9 cellular contexts compared by ENCODE assay signal in genomic region chr14:74979442-74980397, GRCh38. TPM values are rescaled to one million over a fixed set of nuclear protein-coding genes. Genes with fewer than 3 reads are reported as not detected.
A peak's percentile ranks its signal among the peaks of the same experiment; 100 is the strongest.
DNase-seq lines count a peak whose midpoint lies in the region; ATAC-seq and TF ChIP-seq lines count a peak whose summit lies in the region.
"Had no signal": no experiment of that assay in that cellular context is flagged by ENCODE, and none has a peak within 500 bp of the region (broad histone marks: within the 10 kb centered on the region; RNA-seq: fewer than 3 reads in every experiment).

No MANE protein-coding gene starts in this region.

- H3K79me2 ChIP-seq in H9 (ENCODE audit: insufficient read depth, low read length) (no peaks in the 10 kb centered on the region), PC-3 (ENCODE audit: low read length) (no peaks in the 10 kb centered on the region)

- peaks cover 26 to 43% of the 10 kb centered on the region in 2 experiments for H3K4me1 Mint-ChIP-seq in H9
- peaks cover 2% of the 10 kb centered on the region for H3K4me1 Mint-ChIP-seq in activated CD8-positive, alpha-beta memory T cell treated with anti-CD3 and anti-CD28 coated beads, Interleukin-2, amount 10 ng/mL, durations not matched to agents 7 days and 5 days

- H3K4me3 Mint-ChIP-seq in H9 = no peak overlapping the region
- no peak overlapping the region for H3K4me3 Mint-ChIP-seq in activated CD8-positive, alpha-beta memory T cell treated with anti-CD3 and anti-CD28 coated beads, Interleukin-2, amount 10 ng/mL, durations not matched to agents 7 days and 5 days
- H3K4me3 Mint-ChIP-seq: activated CD4-positive, alpha-beta T cell treated with anti-CD3 and anti-CD28 coated beads, Interleukin-2, amount 10 ng/mL, durations not matched to agents 24 days and 14 days had no signal

- no peaks in the 10 kb centered on the region for H3K9me3 Mint-ChIP-seq in H9
- no peaks in the 10 kb centered on the region for H3K9me3 Mint-ChIP-seq in activated CD8-positive, alpha-beta memory T cell treated with anti-CD3 and anti-CD28 coated beads, Interleukin-2, amount 10 ng/mL, durations not matched to agents 7 days and 5 days (ENCODE audit: low read depth)
- H3K9me3 Mint-ChIP-seq: activated CD4-positive, alpha-beta T cell treated with anti-CD3 and anti-CD28 coated beads, Interleukin-2, amount 10 ng/mL, durations not matched to agents 24 days and 14 days had no signal

- no peaks in the 10 kb centered on the region; the same call in 1 of the 2 replicates for H3K4me1 ChIP-seq in H9 (ENCODE audit: insufficient read depth, low read length)
- peaks cover 54% of the 10 kb centered on the region for H3K4me1 ChIP-seq in PC-3 (ENCODE audit: insufficient read depth, low read length)

- H3K36me3 Mint-ChIP-seq in H9 (ENCODE audit: insufficient read depth in 1 of 3, low read depth in 3 of 3) = no peaks in the 10 kb centered on the region; a peak in 1 of 7 replicates
- H3K36me3 Mint-ChIP-seq in activated CD8-positive, alpha-beta memory T cell treated with anti-CD3 and anti-CD28 coated beads, Interleukin-2, amount 10 ng/mL, durations not matched to agents 7 days and 5 days = no peaks in the 10 kb centered on the region

- no peak overlapping the region for H3K56ac ChIP-seq in H9 (ENCODE audit: insufficient read length, low read depth, low read length)

- intact Hi-C loops in PC-3 (cut with micrococcal nuclease) = no loop called here
- intact Hi-C loops in sciatic nerve (cut with DNase I) = no loop called here

- CTCF ChIA-PET in PC-3 (lab: Charles Lee) = no interaction called here
- CTCF ChIA-PET in activated CD8-positive, alpha-beta memory T cell treated with anti-CD3 and anti-CD28 coated beads, Interleukin-2, amount 10 ng/mL, durations not matched to agents 7 days and 5 days (lab: Charles Lee) = interaction anchor here (0.9 to 1.2 kb wide), 3 partner anchors 32 to 74 kb away, joined by 3 to 5 read pairs (median 3); no protein-coding TSS in a partner anchor

- H4K5ac ChIP-seq in H9 (ENCODE audit: insufficient read length, low read depth, low read length) = no peak overlapping the region

- no peaks in the 10 kb centered on the region for H3F3A ChIP-seq in PC-3 (ENCODE audit: low read length, unreplicated experiment)

- H3K27me3 ChIP-seq in H9 (ENCODE audit: insufficient read depth, low read length) = no peaks in the 10 kb centered on the region
- H3K27me3 ChIP-seq in PC-3 (ENCODE audit: low read length) = no peaks in the 10 kb centered on the region

- H3K4me2 ChIP-seq in H9 (ENCODE audit: insufficient read depth, insufficient read length, low read length) = no peak overlapping the region
- peak overlapping the region; percentile 21 for H3K4me2 ChIP-seq in PC-3 (ENCODE audit: low read length)

- DNase-seq in H9 (peak; percentile 68), PC-3 (peak; percentile 37), foreskin fibroblast (peak; percentile 63 to 81), sciatic nerve (ENCODE audit: low spot score) (no peak), KBM-7 (no peak), NCI-H2081 treated with DMSO at 0.1 percent for 48 hours (lab: John Stamatoyannopoulos, UW) (no peak)
- DNase-seq in activated CD8-positive, alpha-beta memory T cell treated with anti-CD3 and anti-CD28 coated beads, Interleukin-2, amount 10 ng/mL, durations not matched to agents 7 days and 5 days = no peak
- DNase-seq: activated CD4-positive, alpha-beta T cell treated with anti-CD3 and anti-CD28 coated beads, Interleukin-2, amount 10 ng/mL, durations not matched to agents 24 days and 14 days had no signal

- no peak overlapping the region for H3K14ac ChIP-seq in H9 (ENCODE audit: insufficient read depth, low read length)

- no peak overlapping the region for H4K8ac ChIP-seq in H9 (replicated peaks; ENCODE audit: insufficient read length, low read depth, low read length)

- H2BK5ac ChIP-seq in H9 (ENCODE audit: insufficient read length, low read length) = no peak overlapping the region

- H2AFZ ChIP-seq in H9 (ENCODE audit: low read length) = no peak overlapping the region
- H2AFZ ChIP-seq in PC-3 (ENCODE audit: low read length) = no peak overlapping the region

- no peaks in the 10 kb centered on the region for H3K36me3 ChIP-seq in PC-3 (ENCODE audit: low read depth, low read length)

- ATAC-seq in PC-3 = no peak
- peak; percentile 38 for ATAC-seq in sciatic nerve
- ATAC-seq in HG03571 (IDR thresholded peaks at IDR 0.05; ENCODE audit: unreplicated experiment) = no peak
- no peak for ATAC-seq in activated CD8-positive, alpha-beta memory T cell treated with anti-CD3 and anti-CD28 coated beads, Interleukin-2, amount 10 ng/mL, durations not matched to agents 7 days and 5 days

- H3K9me3 ChIP-seq in H9 (ENCODE audit: control insufficient read depth, low read depth, low read length) (no peaks in the 10 kb centered on the region), PC-3 (ENCODE audit: low read length) (no peaks in the 10 kb centered on the region)

- BruUV-seq in PC-3 (replicated peaks; lab: Mats Ljungman, UMichigan) = no TSS peak

- no peaks in the 10 kb centered on the region for H3K79me1 ChIP-seq in H9 (ENCODE audit: insufficient read depth, low read depth, low read length, poor library complexity, severe bottlenecking)

- no peak overlapping the region for H3K27ac ChIP-seq in H9 (ENCODE audit: insufficient read length, low read depth, low read length)
- peak overlapping the region; percentile 48 for H3K27ac ChIP-seq in PC-3 (ENCODE audit: low read length)

- H3K4ac ChIP-seq in H9 (ENCODE audit: low read depth, low read length) = no peak overlapping the region

- H3K4me3 ChIP-seq in PC-3 (ENCODE audit: low read length) = no peak overlapping the region
- no peak overlapping the region for H3K4me3 ChIP-seq in foreskin fibroblast (ENCODE audit: low read depth in 1 of 2, low read length in 2 of 2)

- TF ChIP-seq CTCF in H9 (conservative IDR thresholded peaks at IDR 0.05) (peak; percentile 23; the same call in 1 of the 3 replicates), PC-3 (conservative IDR thresholded peaks at IDR 0.05; ENCODE audit: low read depth, low read length) (no peak), foreskin fibroblast (IDR thresholded peaks at IDR 0.05; ENCODE audit: low read depth, low read length) (peak; percentile 16)

- WGBS in H9 (ENCODE audit: extremely low coverage, insufficient read length, low lambda C conversion rate) = no CpG with 5 or more reads among the region's 23 CpGs

- no peak overlapping the region for H3T11ph ChIP-seq in H9 (ENCODE audit: low read length)

- no peak overlapping the region for H2BK15ac ChIP-seq in H9 (ENCODE audit: low read depth, low read length)

- no peak overlapping the region for H2BK120ac ChIP-seq in H9 (ENCODE audit: low read depth, low read length, poor library complexity, severe bottlenecking)

- no peaks in the 10 kb centered on the region for H3K9me2 ChIP-seq in PC-3 (replicated peaks; ENCODE audit: low read length)

- H3K27ac Mint-ChIP-seq in H9 = no peak overlapping the region
- H3K27ac Mint-ChIP-seq in activated CD8-positive, alpha-beta memory T cell treated with anti-CD3 and anti-CD28 coated beads, Interleukin-2, amount 10 ng/mL, durations not matched to agents 7 days and 5 days = no peak overlapping the region
- H3K27ac Mint-ChIP-seq: activated CD4-positive, alpha-beta T cell treated with anti-CD3 and anti-CD28 coated beads, Interleukin-2, amount 10 ng/mL, durations not matched to agents 24 days and 14 days had no signal

- no peak overlapping the region for H2BK12ac ChIP-seq in H9 (ENCODE audit: insufficient read length, low read depth, low read length)

- no peak overlapping the region for H3K23ac ChIP-seq in H9 (ENCODE audit: insufficient read length, low read depth, low read length)

- no peak overlapping the region for H2AK5ac ChIP-seq in H9 (ENCODE audit: insufficient read length, low read length)

- in situ Hi-C loops in KBM-7 (cut with MboI; ENCODE audit: low pct_unique_long_range_greater_than_20kb, low sequenced_read_pairs) = no loop called here

- H2BK20ac ChIP-seq in H9 (ENCODE audit: low read depth, low read length, poor library complexity, severe bottlenecking) = no peak overlapping the region

- H3K9ac ChIP-seq in H9 (ENCODE audit: extremely low read depth, insufficient read length, low read length) (no peak overlapping the region), PC-3 (ENCODE audit: low read length) (no peak overlapping the region)

- no peaks in the 10 kb centered on the region; the same call in 1 of the 2 replicates for H3K27me3 Mint-ChIP-seq in H9 (ENCODE audit: low read depth)
- no peaks in the 10 kb centered on the region for H3K27me3 Mint-ChIP-seq in activated CD8-positive, alpha-beta memory T cell treated with anti-CD3 and anti-CD28 coated beads, Interleukin-2, amount 10 ng/mL, durations not matched to agents 7 days and 5 days

- H4K20me1 ChIP-seq in H9 (ENCODE audit: control insufficient read depth, insufficient read depth, insufficient read length) (no peaks in the 10 kb centered on the region), PC-3 (ENCODE audit: low read length) (no peaks in the 10 kb centered on the region)

- no peaks in the 10 kb centered on the region for H3K23me2 ChIP-seq in H9 (ENCODE audit: insufficient read length, low read depth, low read length, poor library complexity, severe bottlenecking)

- H4K91ac ChIP-seq in H9 (ENCODE audit: insufficient read length, low read depth, low read length) = no peak overlapping the region

- H3K18ac ChIP-seq in H9 (ENCODE audit: insufficient read length, low read depth, low read length) = no peak overlapping the region

- POLR2A ChIA-PET in PC-3 (lab: Charles Lee; ENCODE audit: unreplicated experiment) = no interaction called here

RNA-seq across cellular contexts. Expression of gene EIF2B2, which starts 23.0 kb away (rescaled TPM):
- 48.3 and 53.4 TPM in 2 replicates for total RNA-seq in H9 (2021)
- 96.8 and 113 TPM in 2 replicates for total RNA-seq in PC-3 (2014; rRNA removed)
- 30.8 TPM for total RNA-seq in sciatic nerve
- 10 to 100 TPM; 47.9 to 54.0 TPM for total RNA-seq in activated CD8-positive, alpha-beta memory T cell treated with anti-CD3 and anti-CD28 coated beads, Interleukin-2, amount 10 ng/mL, durations not matched to agents 7 days and 5 days

RNA-seq across cellular contexts. Expression of gene PGF, which starts 24.3 kb away (rescaled TPM):
- total RNA-seq in H9 (2021) (2.3 and 2.8 TPM in 2 replicates), PC-3 (2014; rRNA removed) (0.26 and 1.5 TPM in 2 replicates), sciatic nerve (12.4 TPM)
- total RNA-seq in activated CD8-positive, alpha-beta memory T cell treated with anti-CD3 and anti-CD28 coated beads, Interleukin-2, amount 10 ng/mL, durations not matched to agents 7 days and 5 days = under 1 TPM; 0.29 to 0.56 TPM

RNA-seq across cellular contexts. Expression of gene RPS6KL1, which starts 56.7 kb away (rescaled TPM):
- total RNA-seq in H9 (2021) (13.8 and 18.8 TPM in 2 replicates), PC-3 (2014; rRNA removed) (16.0 and 17.9 TPM in 2 replicates), sciatic nerve (4.7 TPM)
- 1 to 10 TPM; 2.5 to 3.6 TPM for total RNA-seq in activated CD8-positive, alpha-beta memory T cell treated with anti-CD3 and anti-CD28 coated beads, Interleukin-2, amount 10 ng/mL, durations not matched to agents 7 days and 5 days

Comparison
In these comparisons a context has a peak if more than half of its experiments do, and no peak if none do; other contexts are left out.
1. DNase-seq: peak in H9 (single experiment), PC-3 (single experiment) and foreskin fibroblast (2 of 2); none in sciatic nerve (single experiment), KBM-7 (single experiment), NCI-H2081 treated with DMSO at 0.1 percent for 48 hours (single experiment) and activated CD8-positive, alpha-beta memory T cell treated with anti-CD3 and anti-CD28 coated beads, Interleukin-2, amount 10 ng/mL, durations not matched to agents 7 days and 5 days (single experiment).